Comparison of ENCODE assay signal across 18 cellular contexts in the genomic region with DNA sequence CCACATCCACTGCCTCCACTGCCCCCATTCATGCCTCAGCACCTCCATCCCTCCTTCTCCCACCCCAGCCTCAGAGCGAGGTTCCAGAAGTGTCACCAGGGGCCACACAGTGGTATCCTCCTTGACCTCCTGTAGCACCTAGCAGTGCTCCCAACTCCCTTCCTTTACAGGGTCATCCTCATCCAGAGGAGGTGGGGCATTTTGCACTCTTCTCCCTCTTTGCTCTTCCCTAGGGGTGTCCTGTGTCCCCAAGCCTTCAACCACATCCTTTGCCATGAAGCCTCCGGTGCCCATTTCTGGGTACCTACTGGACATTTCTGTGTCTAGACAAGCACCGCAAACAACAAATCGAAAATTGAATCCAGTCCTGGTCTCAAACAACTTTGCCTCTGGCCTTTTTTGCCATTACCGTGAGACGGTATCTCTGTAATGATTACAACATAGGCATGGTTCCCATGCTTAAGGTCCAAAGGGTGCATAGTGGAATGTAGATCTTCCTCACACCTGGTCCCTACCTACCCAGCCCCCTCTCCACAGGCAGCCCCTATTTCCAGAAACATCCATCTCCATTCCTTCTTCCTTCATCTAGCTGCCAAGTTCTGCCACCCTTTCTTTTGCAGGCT. TPM values are rescaled to one million over a fixed set of nuclear protein-coding genes. Genes with fewer than 3 reads are reported as not detected.
DNase-seq lines count a peak whose midpoint lies in the region; ATAC-seq and TF ChIP-seq lines count a peak whose summit lies in the region.
"Had no signal": no experiment of that assay in that cellular context is flagged by ENCODE, and none has a peak within 500 bp of the region (broad histone marks: within the 10 kb centered on the region; RNA-seq: fewer than 3 reads in every experiment).

No MANE protein-coding gene starts in this region.

- TF ChIP-seq CTCF in Calu3 (IDR thresholded peaks at IDR 0.05; ENCODE audit: unreplicated experiment) (no peak), thyroid gland (IDR thresholded peaks at IDR 0.05) (no peak)

- H3K4me1 ChIP-seq in trophoblast cell (ENCODE audit: control insufficient read depth in 1 of 2, insufficient read depth in 2 of 2, low read length in 2 of 2) (peaks cover 17 to 22% of the 10 kb centered on the region in 2 experiments), thyroid gland (peaks cover 50 to 67% of the 10 kb centered on the region in 2 donors)
- H3K4me1 ChIP-seq: BE2C had no signal

- DNase-seq in Calu3 (no peak), left lobe of liver (ENCODE audit: low spot score) (peak; percentile 71), trophoblast cell (peak; percentile 69 to 86), thyroid gland (no peak), activated gamma-delta T cell (lab: John Stamatoyannopoulos, UW) (no peak), glomerular visceral epithelial cell (ENCODE audit: extremely low spot score) (no peak), D341Med (ENCODE audit: low spot score) (no peak)
- DNase-seq: BE2C; CD4-positive, alpha-beta memory T cell; COR-L47; DMS 273 treated with DMSO at 0.1 percent for 48 hours; DMS79; GOT3; H9; IMR-90 had no signal

- TF ChIP-seq POLR2A in thyroid gland (IDR thresholded peaks at IDR 0.05) = no peak

- H3K4me3 ChIP-seq in trophoblast cell (ENCODE audit: low read depth, low read length) (no peak overlapping the region), thyroid gland (replicated peaks in 1 of 3) (no peak overlapping the region)
- H3K4me3 ChIP-seq: GM12878 had no signal

- no peak overlapping the region for H2AFZ ChIP-seq in trophoblast cell (ENCODE audit: insufficient read depth, low read length, poor library complexity)

- H2AK5ac ChIP-seq in trophoblast cell (ENCODE audit: low read length) = no peak overlapping the region

- WGBS in trophoblast cell (ENCODE audit: extremely low coverage, insufficient coverage, insufficient read length) = no CpG with 5 or more reads among the region's 6 CpGs
- WGBS in thyroid gland, 2 donors = 94 to 96% methylated on average over 6 of the region's 6 CpGs

- intact Hi-C loops in Calu3 (cut with micrococcal nuclease; ENCODE audit: unreplicated experiment) = no loop called here
- intact Hi-C loops in thyroid gland (cut with DNase I) = no loop called here

- H2BK120ac ChIP-seq in trophoblast cell (ENCODE audit: insufficient read depth, low read length, poor library complexity) = peak overlapping the region; percentile 34

- H3K79me2 ChIP-seq in trophoblast cell (ENCODE audit: control insufficient read depth, insufficient read depth, low read length, poor library complexity) = peaks cover 6% of the 10 kb centered on the region

- BruUV-seq in Calu3 (replicated peaks; lab: Mats Ljungman, UMichigan) = no TSS peak

- no peaks in the 10 kb centered on the region for H3K27me3 Mint-ChIP-seq in Calu3 (ENCODE audit: unreplicated experiment)

- H3K4ac ChIP-seq in trophoblast cell (ENCODE audit: low read depth, low read length) = no peak overlapping the region

- H3K4me1 Mint-ChIP-seq in Calu3 (ENCODE audit: low read depth, unreplicated experiment) = peaks cover 82% of the 10 kb centered on the region
- H3K4me1 Mint-ChIP-seq: CD4-positive, alpha-beta memory T cell had no signal

- CTCF ChIA-PET in Calu3 (lab: Charles Lee) = interaction anchor here (1.1 kb wide), 1 partner anchor 14 kb away, joined by 3 read pairs; no protein-coding TSS in a partner anchor

- H3K79me1 ChIP-seq in trophoblast cell (ENCODE audit: low read length) = peaks cover 10% of the 10 kb centered on the region

- H4K12ac ChIP-seq in trophoblast cell (ENCODE audit: low read depth, low read length) = no peak overlapping the region

- H3K9me3 ChIP-seq in trophoblast cell (ENCODE audit: insufficient read depth, low read depth, low read length) (no peaks in the 10 kb centered on the region), thyroid gland (no peaks in the 10 kb centered on the region)
- H3K9me3 ChIP-seq: BE2C had no signal

- no peak overlapping the region for H3K9ac ChIP-seq in trophoblast cell (ENCODE audit: low read length)

- H3K9me3 Mint-ChIP-seq in Calu3 (ENCODE audit: low read depth, unreplicated experiment) = no peaks in the 10 kb centered on the region
- H3K9me3 Mint-ChIP-seq: CD4-positive, alpha-beta memory T cell; H9 had no signal

- H3K4me3 Mint-ChIP-seq in Calu3 (ENCODE audit: low read depth, unreplicated experiment) = peak overlapping the region; percentile 40
- H3K4me3 Mint-ChIP-seq: CD4-positive, alpha-beta memory T cell; H9 had no signal

- peak overlapping the region; percentile 39 for H4K91ac ChIP-seq in trophoblast cell (ENCODE audit: low read depth, low read length)

- H3K27ac ChIP-seq in trophoblast cell (ENCODE audit: low read depth, low read length) = no peak overlapping the region
- peak overlapping the region; percentile 58 to 83 (median 80) for H3K27ac ChIP-seq in thyroid gland
- H3K27ac ChIP-seq: C4-2B had no signal

- peak overlapping the region; percentile 63 for H3K18ac ChIP-seq in trophoblast cell (ENCODE audit: low read length)

- peak overlapping the region; percentile 58 for H4K8ac ChIP-seq in trophoblast cell (ENCODE audit: low read depth, low read length)

- no peak overlapping the region for H3K4me2 ChIP-seq in trophoblast cell (ENCODE audit: low read length)

- no peaks in the 10 kb centered on the region for H3K27me3 ChIP-seq in trophoblast cell (ENCODE audit: insufficient read depth, low read length)
- no peaks in the 10 kb centered on the region for H3K27me3 ChIP-seq in thyroid gland
- H3K27me3 ChIP-seq: BE2C had no signal

- H3K36me3 Mint-ChIP-seq in Calu3 (ENCODE audit: insufficient read depth, unreplicated experiment) = peaks cover 48% of the 10 kb centered on the region
- H3K36me3 Mint-ChIP-seq: CD4-positive, alpha-beta memory T cell had no signal

- H3K14ac ChIP-seq in trophoblast cell (ENCODE audit: low read length) = peak overlapping the region; percentile 73

- H3K36me3 ChIP-seq in trophoblast cell (ENCODE audit: control insufficient read depth in 1 of 2, insufficient read depth in 2 of 2, low read length in 2 of 2) (no peaks in the 10 kb centered on the region), thyroid gland (no peaks in the 10 kb centered on the region)
- H3K36me3 ChIP-seq: BE2C had no signal

- H2BK12ac ChIP-seq in trophoblast cell (ENCODE audit: low read length) = peak overlapping the region; percentile 42

- H3K23ac ChIP-seq in trophoblast cell (ENCODE audit: low read length) = no peak overlapping the region

- peak; percentile 77 for ATAC-seq in left lobe of liver
- no peak for ATAC-seq in GM18861 (IDR thresholded peaks at IDR 0.05; ENCODE audit: unreplicated experiment)
- ATAC-seq: GM12878 had no signal

- H3K27ac Mint-ChIP-seq in Calu3 (ENCODE audit: unreplicated experiment) = peak overlapping the region; percentile 78
- H3K27ac Mint-ChIP-seq: CD4-positive, alpha-beta memory T cell; H9 had no signal

- peak overlapping the region; percentile 45 for H2BK5ac ChIP-seq in trophoblast cell (ENCODE audit: low read depth, low read length, poor library complexity)

RNA-seq across cellular contexts. Expression of a gene that starts 17.6 kb away (rescaled TPM):
- total RNA-seq in Calu3 (2022) (190 TPM in 2 replicates), left lobe of liver (11.2 TPM), thyroid gland (10 to 100 TPM; 38.7 to 80.1 (median 54.0) TPM)
- 48.1 and 48.6 TPM in 2 replicates for polyA plus RNA-seq in trophoblast cell (2013)

Comparison
In these comparisons a context has a peak if more than half of its experiments do, and no peak if none do; other contexts are left out.
1. DNase-seq: peak in left lobe of liver (single experiment) and trophoblast cell (2 of 2); none in Calu3 (single experiment), thyroid gland (0 of 2), activated gamma-delta T cell (single experiment), glomerular visceral epithelial cell (single experiment) and D341Med (single experiment).